In the genomic region with DNA sequence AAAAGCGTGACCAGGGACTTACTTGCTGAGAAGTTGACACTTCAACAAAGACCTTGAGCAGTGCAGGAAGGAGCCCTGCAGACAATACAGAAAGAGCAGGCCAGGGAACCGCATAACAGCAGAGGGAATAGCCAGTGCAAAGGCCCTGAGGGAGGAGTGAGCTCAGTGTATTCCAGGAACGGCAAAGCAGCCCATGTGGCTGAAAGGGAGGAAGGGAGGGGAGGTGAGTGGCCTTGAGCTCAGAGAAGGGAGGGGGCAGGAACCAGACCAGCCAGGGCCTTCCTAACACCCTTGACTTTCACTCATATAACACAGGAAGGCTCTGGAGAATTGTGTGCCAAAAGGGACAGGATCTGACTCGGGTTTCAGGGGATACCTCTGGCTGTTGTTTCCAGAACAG, we compare ENCODE assay signal across 14 cellular contexts.
"Had no signal": no experiment of that assay in that cellular context is flagged by ENCODE, and none has a peak within 500 bp of the region (broad histone marks: within the 10 kb centered on the region; RNA-seq: fewer than 3 reads in every experiment).

No MANE protein-coding gene starts in this region.

- H3K4me3 ChIP-seq: cardiac muscle cell, gastrocnemius medialis, hepatocyte, lung had no signal

- H3K27me3 ChIP-seq: cardiac muscle cell, gastrocnemius medialis, hepatocyte had no signal

- H3K27ac ChIP-seq: cardiac muscle cell, gastrocnemius medialis had no signal

- H3K4me1 Mint-ChIP-seq: activated naive CD8-positive, alpha-beta T cell treated with anti-CD3 and anti-CD28 coated beads, Interleukin-2, amount 10 ng/mL, durations not matched to agents 7 days and 5 days had no signal

- H3K4me3 Mint-ChIP-seq: activated CD4-positive, alpha-beta memory T cell treated with anti-CD3 and anti-CD28 coated beads for 36 hours; activated naive CD8-positive, alpha-beta T cell treated with anti-CD3 and anti-CD28 coated beads, Interleukin-2, amount 10 ng/mL, durations not matched to agents 7 days and 5 days; activated T-cell treated with anti-CD3 and anti-CD28 coated beads, Interleukin-2, amount 50 U/mL, for 72 hours; T-helper 2 cell treated with Interferon-gamma antibody and Interleukin-4, amounts not matched to agents 5 μg/mL and 100 μg/mL, for 36 hours had no signal

- ATAC-seq: activated T-cell treated with anti-CD3 and anti-CD28 coated beads, Interleukin-2, amount 50 U/mL, for 72 hours; gastrocnemius medialis had no signal

- H3K9me3 Mint-ChIP-seq: activated CD4-positive, alpha-beta memory T cell treated with anti-CD3 and anti-CD28 coated beads for 36 hours; activated naive CD8-positive, alpha-beta T cell treated with anti-CD3 and anti-CD28 coated beads, Interleukin-2, amount 10 ng/mL, durations not matched to agents 7 days and 5 days; activated T-cell treated with anti-CD3 and anti-CD28 coated beads, Interleukin-2, amount 50 U/mL, for 72 hours; T-helper 2 cell treated with Interferon-gamma antibody and Interleukin-4, amounts not matched to agents 5 μg/mL and 100 μg/mL, for 36 hours had no signal

- H3K36me3 ChIP-seq: cardiac muscle cell, gastrocnemius medialis had no signal

- H3K27me3 Mint-ChIP-seq: activated CD4-positive, alpha-beta memory T cell treated with anti-CD3 and anti-CD28 coated beads for 36 hours had no signal

- H3K79me2 ChIP-seq: hepatocyte had no signal

- H3K4me2 ChIP-seq: hepatocyte had no signal

- H3K27ac Mint-ChIP-seq: activated CD4-positive, alpha-beta memory T cell treated with anti-CD3 and anti-CD28 coated beads for 36 hours; activated naive CD8-positive, alpha-beta T cell treated with anti-CD3 and anti-CD28 coated beads, Interleukin-2, amount 10 ng/mL, durations not matched to agents 7 days and 5 days; T-helper 2 cell treated with Interferon-gamma antibody and Interleukin-4, amounts not matched to agents 5 μg/mL and 100 μg/mL, for 36 hours had no signal

- DNase-seq: activated CD4-positive, alpha-beta memory T cell treated with anti-CD3 and anti-CD28 coated beads for 36 hours; activated CD4-positive, alpha-beta T cell treated with anti-CD3 and anti-CD28 coated beads for 1 hour; activated gamma-delta T cell treated with Interleukin-2 at 50 U/mL for 16 hours; activated naive CD8-positive, alpha-beta T cell treated with anti-CD3 and anti-CD28 coated beads, Interleukin-2, amount 10 ng/mL, durations not matched to agents 7 days and 5 days; activated T-cell treated with anti-CD3 and anti-CD28 coated beads, Interleukin-2, amount 50 U/mL, for 72 hours; aorta; gastrocnemius medialis; retina; small intestine; SW 1271 had no signal

- H3K36me3 Mint-ChIP-seq: activated CD4-positive, alpha-beta memory T cell treated with anti-CD3 and anti-CD28 coated beads for 36 hours; activated naive CD8-positive, alpha-beta T cell treated with anti-CD3 and anti-CD28 coated beads, Interleukin-2, amount 10 ng/mL, durations not matched to agents 7 days and 5 days had no signal
